8 cellular contexts compared by ENCODE assay signal in the genomic region with DNA sequence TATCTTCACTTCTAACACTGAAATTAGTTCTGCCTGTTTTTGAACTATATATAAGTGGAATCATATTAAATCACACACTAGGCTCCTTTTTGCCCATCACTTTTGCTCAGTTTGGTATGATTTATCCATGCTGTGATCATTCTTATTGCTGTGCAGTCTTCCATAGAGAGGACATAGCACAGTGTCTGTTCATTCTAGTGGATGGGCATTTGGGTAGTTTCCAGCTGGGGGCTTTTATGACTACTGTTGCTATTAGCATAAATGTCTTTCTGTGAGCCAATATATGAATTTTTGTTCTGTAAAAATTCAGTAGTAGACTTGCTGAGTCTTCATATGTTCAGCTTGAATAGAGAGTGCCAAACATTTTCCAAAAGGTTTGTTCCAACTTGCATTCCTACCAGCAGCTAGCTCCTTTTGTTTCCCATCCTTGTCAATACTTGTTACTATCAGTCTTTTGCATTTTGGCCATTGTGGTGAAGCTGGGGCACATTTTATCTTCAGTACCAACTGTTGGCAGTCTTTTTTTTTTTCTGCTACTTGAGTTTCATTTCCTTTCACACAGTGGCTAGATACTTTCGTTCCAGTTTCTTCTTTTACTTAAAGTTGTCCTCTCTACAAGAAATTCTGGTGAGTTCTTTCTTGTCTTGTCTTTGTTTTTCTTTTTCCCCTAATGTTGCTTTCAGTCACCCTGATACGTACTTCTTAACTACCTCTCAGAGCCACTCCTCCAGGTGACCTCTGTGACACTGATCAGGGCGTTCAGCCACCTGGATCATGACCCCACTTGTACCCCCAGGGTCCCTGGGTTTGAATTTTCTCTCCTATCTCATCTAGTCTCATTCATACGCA.
DNase-seq lines count a peak whose midpoint lies in the region; ATAC-seq and TF ChIP-seq lines count a peak whose summit lies in the region.

No MANE protein-coding gene starts in this region.

- POLR2A ChIA-PET in activated CD8-positive, alpha-beta T cell treated with anti-CD3 and anti-CD28 coated beads for 36 hours (lab: Charles Lee) = interaction anchor here (0.7 kb wide), 1 partner anchor 16 kb away, joined by 3 read pairs; no protein-coding TSS in a partner anchor

- no peaks in the 10 kb centered on the region for H3K27me3 Mint-ChIP-seq in activated CD8-positive, alpha-beta T cell treated with anti-CD3 and anti-CD28 coated beads for 36 hours

- H3K36me3 Mint-ChIP-seq in activated CD8-positive, alpha-beta T cell treated with anti-CD3 and anti-CD28 coated beads for 36 hours (ENCODE audit: low read depth) = no peaks in the 10 kb centered on the region

- peak; percentile 12 for DNase-seq in activated CD8-positive, alpha-beta T cell treated with anti-CD3 and anti-CD28 coated beads for 36 hours
- DNase-seq in NCI-H510A treated with DMSO at 0.1 percent for 48 hours (lab: John Stamatoyannopoulos, UW) = no peak
- no peak for DNase-seq in germinal center (ENCODE audit: low spot score)
- DNase-seq in DMS79 treated with DMSO at 0.1 percent for 48 hours (lab: John Stamatoyannopoulos, UW) = no peak
- no peak for DNase-seq in activated T-cell treated with anti-CD3 and anti-CD28 coated beads, Interleukin-2, amount 50 U/mL, for 48 hours

- ATAC-seq in GM19452 (IDR thresholded peaks at IDR 0.05; ENCODE audit: unreplicated experiment) (peak; percentile 84), HG03139 (IDR thresholded peaks at IDR 0.05; ENCODE audit: unreplicated experiment) (peak; percentile 74)
- ATAC-seq in activated CD8-positive, alpha-beta T cell treated with anti-CD3 and anti-CD28 coated beads for 36 hours = peak; percentile 62

- peaks cover 24% of the 10 kb centered on the region for H3K4me1 Mint-ChIP-seq in activated CD8-positive, alpha-beta T cell treated with anti-CD3 and anti-CD28 coated beads for 36 hours (ENCODE audit: low read depth)

- intact Hi-C loops in activated CD8-positive, alpha-beta T cell treated with anti-CD3 and anti-CD28 coated beads for 36 hours (cut with micrococcal nuclease) = no loop called here

- CTCF ChIA-PET in activated CD8-positive, alpha-beta T cell treated with anti-CD3 and anti-CD28 coated beads for 36 hours (lab: Charles Lee) = interaction anchor here (2.3 kb wide), 1 partner anchor 25 kb away, joined by 9 read pairs; no protein-coding TSS in a partner anchor

- no peak for TF ChIP-seq CTCF in activated CD8-positive, alpha-beta T cell treated with anti-CD3 and anti-CD28 coated beads for 36 hours (IDR thresholded peaks at IDR 0.05)

- H3K4me3 Mint-ChIP-seq in activated CD8-positive, alpha-beta T cell treated with anti-CD3 and anti-CD28 coated beads for 36 hours = peak overlapping the region; percentile 25

- H3K9me3 Mint-ChIP-seq in activated CD8-positive, alpha-beta T cell treated with anti-CD3 and anti-CD28 coated beads for 36 hours = no peaks in the 10 kb centered on the region

- H3K4me3 ChIP-seq in GM08714 (ENCODE audit: low read length) = peak overlapping the region; percentile 27; the same call in 1 of the 2 replicates

- peak overlapping the region; percentile 71 for H3K27ac Mint-ChIP-seq in activated CD8-positive, alpha-beta T cell treated with anti-CD3 and anti-CD28 coated beads for 36 hours
